ENCODE assay signal across 13 cellular contexts in the genomic region with DNA sequence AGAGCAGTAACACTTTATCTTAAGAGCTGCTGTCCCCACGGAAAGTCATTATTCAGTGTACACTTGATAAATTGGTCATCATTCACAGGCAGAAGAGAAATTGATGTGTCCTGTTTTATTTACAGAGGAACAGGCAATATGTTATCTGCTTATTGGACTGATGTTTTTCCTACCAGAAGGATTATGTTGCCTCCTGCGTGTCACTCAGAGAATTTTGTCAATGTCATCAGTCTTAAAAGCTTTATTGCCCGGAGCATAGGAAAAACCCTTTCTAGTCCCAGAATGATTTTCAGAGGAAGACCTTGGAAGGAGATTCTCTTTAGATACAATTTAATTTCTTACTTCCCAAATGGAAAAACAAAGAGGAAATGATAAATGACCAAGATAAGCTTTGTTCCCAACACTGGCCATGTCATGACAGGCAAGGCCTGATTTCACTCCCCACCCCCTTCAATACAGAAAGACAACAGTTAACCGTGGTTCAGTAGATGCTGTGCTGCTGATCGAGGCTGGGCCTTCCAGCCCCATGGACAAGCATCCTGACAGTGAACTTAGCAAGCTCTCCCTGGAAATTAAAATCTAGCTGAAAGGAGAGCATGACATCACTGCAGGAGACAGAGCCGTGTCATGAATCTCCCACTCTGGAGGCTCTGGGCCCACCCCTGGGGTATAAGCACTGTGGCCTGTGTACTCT.
"Had no signal": no experiment of that assay in that cellular context is flagged by ENCODE, and none has a peak within 500 bp of the region (broad histone marks: within the 10 kb centered on the region; RNA-seq: fewer than 3 reads in every experiment).

No MANE protein-coding gene starts in this region.

- FAIRE-seq: bronchial epithelial cell had no signal

- ATAC-seq: activated CD8-positive, alpha-beta T cell treated with anti-CD3 and anti-CD28 coated beads, Interleukin-2, amount 10 ng/mL, durations not matched to agents 7 days and 5 days; left lobe of liver; upper lobe of right lung had no signal

- H3K27me3 ChIP-seq: esophagus squamous epithelium, right atrium auricular region, spleen, upper lobe of right lung had no signal

- DNase-seq: activated CD8-positive, alpha-beta T cell treated with anti-CD3 and anti-CD28 coated beads, Interleukin-2, amount 10 ng/mL, durations not matched to agents 7 days and 5 days; aorta; esophagus squamous epithelium; spleen; stimulated activated naive CD4-positive, alpha-beta T cell; T-helper 17 cell; upper lobe of right lung had no signal

- H3K36me3 Mint-ChIP-seq: activated naive CD8-positive, alpha-beta T cell had no signal

- H3K27ac Mint-ChIP-seq: activated naive CD8-positive, alpha-beta T cell; T-helper 17 cell had no signal

- H3K4me3 ChIP-seq: esophagus squamous epithelium, right atrium auricular region, SK-N-MC, spleen, upper lobe of right lung had no signal

- H3K27me3 Mint-ChIP-seq: activated naive CD8-positive, alpha-beta T cell had no signal

- H3K4me1 ChIP-seq: esophagus squamous epithelium had no signal

- H3K9me3 ChIP-seq: esophagus squamous epithelium, neutrophil, right atrium auricular region, spleen, upper lobe of right lung had no signal

- H3K27ac ChIP-seq: esophagus squamous epithelium, neutrophil, right atrium auricular region, SK-N-MC, upper lobe of right lung had no signal

- H3K4me3 Mint-ChIP-seq: activated CD8-positive, alpha-beta T cell treated with anti-CD3 and anti-CD28 coated beads, Interleukin-2, amount 10 ng/mL, durations not matched to agents 7 days and 5 days; activated naive CD8-positive, alpha-beta T cell; T-helper 17 cell had no signal

- H3K36me3 ChIP-seq: esophagus squamous epithelium, neutrophil, right atrium auricular region, spleen, upper lobe of right lung had no signal
